8 cellular contexts compared by ENCODE assay signal in genomic region chr5:95238560-95239325, GRCh38. TPM values are rescaled to one million over a fixed set of nuclear protein-coding genes. Genes with fewer than 3 reads are reported as not detected.
DNase-seq lines count a peak whose midpoint lies in the region; ATAC-seq and TF ChIP-seq lines count a peak whose summit lies in the region.

No MANE protein-coding gene starts in this region.

- ATAC-seq in GM19452 (IDR thresholded peaks at IDR 0.05; ENCODE audit: unreplicated experiment), result no peak
- no peak for ATAC-seq in stimulated activated naive CD8-positive, alpha-beta T cell treated with anti-CD3 and anti-CD28 coated beads, Interleukin-15, amount 100 ng/mL, for 72 hours
- ATAC-seq in GM21390 (IDR thresholded peaks at IDR 0.05; ENCODE audit: unreplicated experiment), result no peak

- H3K4me1 ChIP-seq in effector memory CD4-positive, alpha-beta T cell (ENCODE audit: control insufficient read depth, insufficient read depth, low read length, poor library complexity, severe bottlenecking), result no peaks in the 10 kb centered on the region

- H3K4me3 Mint-ChIP-seq in stimulated activated naive CD8-positive, alpha-beta T cell treated with anti-CD3 and anti-CD28 coated beads, Interleukin-15, amount 100 ng/mL, for 72 hours, result no peak overlapping the region

- peaks cover 17% of the 10 kb centered on the region for H3K27me3 Mint-ChIP-seq in stimulated activated naive CD8-positive, alpha-beta T cell treated with anti-CD3 and anti-CD28 coated beads, Interleukin-15, amount 100 ng/mL, for 72 hours

- no peaks in the 10 kb centered on the region for H3K36me3 ChIP-seq in GM06990 (ENCODE audit: control insufficient read depth, insufficient read depth, low read length)
- no peaks in the 10 kb centered on the region for H3K36me3 ChIP-seq in effector memory CD4-positive, alpha-beta T cell (ENCODE audit: control insufficient read depth, insufficient read depth, low read length)

- no peak overlapping the region for H3K27ac ChIP-seq in effector memory CD4-positive, alpha-beta T cell (ENCODE audit: insufficient read depth, low read length, poor library complexity, severe bottlenecking)

- H3K27ac Mint-ChIP-seq in stimulated activated naive CD8-positive, alpha-beta T cell treated with anti-CD3 and anti-CD28 coated beads, Interleukin-15, amount 100 ng/mL, for 72 hours, result no peak overlapping the region

- no peaks in the 10 kb centered on the region for H3K27me3 ChIP-seq in GM06990 (replicated peaks; ENCODE audit: control insufficient read depth, insufficient read depth, low read length)
- no peaks in the 10 kb centered on the region for H3K27me3 ChIP-seq in effector memory CD4-positive, alpha-beta T cell (replicated peaks; ENCODE audit: control insufficient read depth, insufficient read depth, low read length, poor library complexity, severe bottlenecking)

- H3K4me3 ChIP-seq in GM06990 (replicated peaks; ENCODE audit: low read depth, low read length) (no peak overlapping the region), LNCaP clone FGC (ENCODE audit: low read depth, low read length) (no peak overlapping the region)
- H3K4me3 ChIP-seq in effector memory CD4-positive, alpha-beta T cell (ENCODE audit: insufficient read depth, low read depth, low read length, poor library complexity, severe bottlenecking), result no peak overlapping the region

- DNase-seq in GM06990 (ENCODE audit: extremely low read depth, insufficient read length) (no peak), LNCaP clone FGC (ENCODE audit: low read depth) (peak; percentile 17), cerebellum (ENCODE audit: low spot score) (peak; percentile 52), pons (ENCODE audit: low spot score) (peak; percentile 31)
- DNase-seq in stimulated activated naive CD8-positive, alpha-beta T cell treated with anti-CD3 and anti-CD28 coated beads, Interleukin-15, amount 100 ng/mL, for 72 hours, result no peak
- no peak for DNase-seq in effector memory CD4-positive, alpha-beta T cell

- H3K4me1 Mint-ChIP-seq in stimulated activated naive CD8-positive, alpha-beta T cell treated with anti-CD3 and anti-CD28 coated beads, Interleukin-15, amount 100 ng/mL, for 72 hours, result no peaks in the 10 kb centered on the region

- H3K9me3 ChIP-seq in effector memory CD4-positive, alpha-beta T cell (ENCODE audit: control insufficient read depth, low read length), result no peaks in the 10 kb centered on the region

- peak; percentile 27 for TF ChIP-seq CTCF in GM06990 (IDR thresholded peaks at IDR 0.05; ENCODE audit: insufficient read depth, low read length, poor library complexity, severe bottlenecking)
- TF ChIP-seq CTCF in LNCaP clone FGC (IDR thresholded peaks at IDR 0.05; ENCODE audit: control insufficient read depth, extremely low read depth, insufficient read depth), result peak; percentile 69

- peaks cover 7 to 9% of the 10 kb centered on the region in 2 donors for H3K9me3 Mint-ChIP-seq in stimulated activated naive CD8-positive, alpha-beta T cell treated with anti-CD3 and anti-CD28 coated beads, Interleukin-15, amount 100 ng/mL, for 72 hours

RNA-seq across cellular contexts. Expression of gene MCTP1, which starts 46.2 kb away (rescaled TPM):
- total RNA-seq in cerebellum, result 49.6 TPM

Comparison
In these comparisons a context has a peak if more than half of its experiments do, and no peak if none do; other contexts are left out.
1. DNase-seq: peak in LNCaP clone FGC (single experiment), cerebellum (single experiment) and pons (single experiment); none in GM06990 (single experiment), stimulated activated naive CD8-positive, alpha-beta T cell treated with anti-CD3 and anti-CD28 coated beads, Interleukin-15, amount 100 ng/mL, for 72 hours (0 of 2) and effector memory CD4-positive, alpha-beta T cell (0 of 3).